In the genomic region with DNA sequence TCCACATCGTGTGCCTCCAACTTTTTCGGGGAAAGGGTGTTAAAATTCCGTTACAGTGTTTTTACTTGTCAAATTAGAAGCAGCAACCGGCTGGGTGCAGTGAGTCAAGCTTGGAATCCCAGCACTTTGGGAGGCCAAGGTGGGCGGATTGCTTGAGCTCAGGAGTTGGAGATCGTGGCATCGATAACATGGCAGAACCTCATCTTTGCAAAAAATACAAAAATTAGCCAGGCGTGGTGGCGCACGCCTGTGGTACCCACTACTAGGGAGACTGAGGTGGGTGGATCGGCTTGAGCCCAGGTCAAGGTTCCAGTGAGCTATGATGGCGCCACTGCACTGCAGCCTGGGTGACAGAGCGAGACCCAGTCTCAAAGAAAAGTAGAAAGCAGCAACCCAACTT, we compare ENCODE assay signal across 7 cellular contexts. TPM values are rescaled to one million over a fixed set of nuclear protein-coding genes. Genes with fewer than 3 reads are reported as not detected.
DNase-seq lines count a peak whose midpoint lies in the region; ATAC-seq lines count a peak whose summit lies in the region.

No MANE protein-coding gene starts in this region.

- peak overlapping the region; percentile 79 for H3K9ac ChIP-seq in HUES6 (ENCODE audit: low read length)
- H3K9ac ChIP-seq in iPS-18a (ENCODE audit: low read length) = peak overlapping the region; percentile 61

- H3K36me3 ChIP-seq in HUES6 (ENCODE audit: control insufficient read depth, insufficient read depth, low read length) = peaks cover 50% of the 10 kb centered on the region
- peaks cover 27% of the 10 kb centered on the region for H3K36me3 ChIP-seq in iPS-18a (ENCODE audit: control insufficient read depth, low read depth, low read length)

- H3K27ac Mint-ChIP-seq in activated naive CD4-positive, alpha-beta T cell treated with anti-CD3 and anti-CD28 coated beads, Interleukin-2, amount 50 U/mL, for 72 hours = peak overlapping the region; percentile 94 to 97
- peak overlapping the region; percentile 99 for H3K27ac Mint-ChIP-seq in stimulated activated naive B cell treated with anti-CD40 and anti-IgM and Interleukin-4, amounts not matched to agents 10 μg/mL and 1 μg/mL and 100 μg/mL, for 72 hours

- H3K27me3 Mint-ChIP-seq in stimulated activated naive B cell treated with anti-CD40 and anti-IgM and Interleukin-4, amounts not matched to agents 10 μg/mL and 1 μg/mL and 100 μg/mL, for 72 hours = no peaks in the 10 kb centered on the region

- H3K27me3 ChIP-seq in HUES6 (ENCODE audit: control insufficient read depth, insufficient read depth, low read length) (no peaks in the 10 kb centered on the region), iPS-18a (ENCODE audit: control insufficient read depth, insufficient read depth, low read length) (no peaks in the 10 kb centered on the region)

- peak overlapping the region; percentile 87 to 99 for H3K4me3 Mint-ChIP-seq in stimulated activated naive B cell treated with anti-CD40 and anti-IgM and Interleukin-4, amounts not matched to agents 10 μg/mL and 1 μg/mL and 100 μg/mL, for 72 hours

- H3K27ac ChIP-seq in HUES6 (ENCODE audit: low read depth, low read length) (peak overlapping the region; percentile 35; the same call in 1 of the 2 replicates), iPS-18a (ENCODE audit: low read length) (no peak overlapping the region)

- H3K9me3 ChIP-seq in HUES6 (ENCODE audit: control insufficient read depth, insufficient read depth, low read depth, low read length) (no peaks in the 10 kb centered on the region), iPS-18a (ENCODE audit: control insufficient read depth, low read depth, low read length) (no peaks in the 10 kb centered on the region)

- peaks cover 13% of the 10 kb centered on the region for H3K4me1 ChIP-seq in HUES6 (ENCODE audit: control insufficient read depth, insufficient read depth, low read length)
- peaks cover 11% of the 10 kb centered on the region for H3K4me1 ChIP-seq in iPS-18a (ENCODE audit: control insufficient read depth, low read depth, low read length)

- H3K4me1 Mint-ChIP-seq in stimulated activated naive B cell treated with anti-CD40 and anti-IgM and Interleukin-4, amounts not matched to agents 10 μg/mL and 1 μg/mL and 100 μg/mL, for 72 hours = peaks cover 32 to 69% of the 10 kb centered on the region in 2 donors

- no peak for ATAC-seq in activated naive CD4-positive, alpha-beta T cell treated with anti-CD3 and anti-CD28 coated beads, Interleukin-2, amount 50 U/mL, for 72 hours
- no peak for ATAC-seq in stimulated activated naive B cell treated with anti-CD40 and anti-IgM and Interleukin-4, amounts not matched to agents 10 μg/mL and 1 μg/mL and 100 μg/mL, for 72 hours (replicated peaks)

- DNase-seq in activated naive CD4-positive, alpha-beta T cell treated with anti-CD3 and anti-CD28 coated beads, Interleukin-2, amount 50 U/mL, for 72 hours (ENCODE audit: low spot score in 2 of 2) = no peak
- no peak for DNase-seq in stimulated activated naive B cell treated with anti-CD40 and anti-IgM and Interleukin-4, amounts not matched to agents 10 μg/mL and 1 μg/mL and 100 μg/mL, for 72 hours
- no peak for DNase-seq in activated effector memory CD4-positive, alpha-beta T cell treated with Interleukin-2 at 50 U/mL for 16 hours
- DNase-seq in NCI-H146 treated with DMSO at 0.1 percent for 48 hours (lab: John Stamatoyannopoulos, UW; ENCODE audit: unreplicated experiment) (no peak), LoVo (ENCODE audit: low spot score) (no peak)

- H3K4me3 ChIP-seq in HUES6 (ENCODE audit: low read depth, low read length) (peak overlapping the region; percentile 95), iPS-18a (ENCODE audit: low read length) (peak overlapping the region; percentile 82)

- H3K36me3 Mint-ChIP-seq in activated naive CD4-positive, alpha-beta T cell treated with anti-CD3 and anti-CD28 coated beads, Interleukin-2, amount 50 U/mL, for 72 hours = peaks cover 27 to 33% of the 10 kb centered on the region in 2 donors
- peaks cover 29 to 51% of the 10 kb centered on the region in 2 donors for H3K36me3 Mint-ChIP-seq in stimulated activated naive B cell treated with anti-CD40 and anti-IgM and Interleukin-4, amounts not matched to agents 10 μg/mL and 1 μg/mL and 100 μg/mL, for 72 hours

- H3K9me3 Mint-ChIP-seq in activated naive CD4-positive, alpha-beta T cell treated with anti-CD3 and anti-CD28 coated beads, Interleukin-2, amount 50 U/mL, for 72 hours = no peaks in the 10 kb centered on the region
- no peaks in the 10 kb centered on the region for H3K9me3 Mint-ChIP-seq in stimulated activated naive B cell treated with anti-CD40 and anti-IgM and Interleukin-4, amounts not matched to agents 10 μg/mL and 1 μg/mL and 100 μg/mL, for 72 hours

RNA-seq across cellular contexts. Expression of gene SLC35E1, which starts 1.1 kb away (rescaled TPM):
- total RNA-seq in activated naive CD4-positive, alpha-beta T cell treated with anti-CD3 and anti-CD28 coated beads, Interleukin-2, amount 50 U/mL, for 72 hours = 10 to 100 TPM; 39.5 to 58.2 TPM

RNA-seq across cellular contexts. Expression of gene CHERP, which starts 31.1 kb away (rescaled TPM):
- total RNA-seq in activated naive CD4-positive, alpha-beta T cell treated with anti-CD3 and anti-CD28 coated beads, Interleukin-2, amount 50 U/mL, for 72 hours = 100 to 1,000 TPM in 1 of 2 donors, 10 to 100 TPM in 1; 54.9 to 117 TPM

RNA-seq across cellular contexts. Expression of gene MED26, which starts 54.7 kb away (rescaled TPM):
- total RNA-seq in activated naive CD4-positive, alpha-beta T cell treated with anti-CD3 and anti-CD28 coated beads, Interleukin-2, amount 50 U/mL, for 72 hours = 10 to 100 TPM; 24.1 TPM
